In the genomic region with DNA sequence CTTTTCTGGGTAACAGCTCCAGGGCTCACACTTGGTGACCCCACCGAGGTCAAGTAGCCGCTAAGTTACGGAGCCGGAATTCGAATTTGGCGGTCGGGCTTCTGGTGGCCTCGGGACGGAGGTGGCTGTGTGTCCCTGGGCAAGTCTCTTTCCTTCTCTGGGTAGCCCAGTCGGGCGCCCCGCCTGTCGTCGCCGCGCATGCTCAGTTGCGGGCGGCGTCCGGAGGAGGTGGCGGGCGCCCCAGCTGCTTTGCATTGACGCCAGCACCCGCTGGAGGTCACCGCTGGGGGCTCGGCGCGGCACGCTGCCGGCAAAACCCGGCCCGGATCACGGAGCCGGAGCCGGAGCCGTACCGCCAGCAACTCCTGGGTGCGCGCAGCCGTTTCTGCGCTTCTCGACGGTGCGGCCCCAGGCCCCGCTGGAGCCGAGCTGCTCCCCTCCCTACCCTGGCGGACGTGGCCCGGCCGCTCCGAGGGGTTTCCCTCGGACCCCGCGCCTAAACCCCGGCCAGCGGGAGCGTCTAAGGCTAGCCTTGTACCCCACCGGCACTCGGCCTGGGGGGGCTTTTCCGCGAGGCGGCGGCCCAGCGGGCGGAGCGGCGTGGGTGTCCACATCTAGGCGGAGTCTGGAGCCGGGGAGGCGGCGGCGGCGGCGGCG, we compare ENCODE assay signal across 1 cellular context.
TF ChIP-seq lines count a peak whose summit lies in the region.

No MANE protein-coding gene starts in this region.

TF ChIP-seq in HepG2, 621 proteins besides CTCF, POLR2A, EP300 and RAD21 (continued from another document and continues in another):
- TF ChIP-seq, protein P1, sequence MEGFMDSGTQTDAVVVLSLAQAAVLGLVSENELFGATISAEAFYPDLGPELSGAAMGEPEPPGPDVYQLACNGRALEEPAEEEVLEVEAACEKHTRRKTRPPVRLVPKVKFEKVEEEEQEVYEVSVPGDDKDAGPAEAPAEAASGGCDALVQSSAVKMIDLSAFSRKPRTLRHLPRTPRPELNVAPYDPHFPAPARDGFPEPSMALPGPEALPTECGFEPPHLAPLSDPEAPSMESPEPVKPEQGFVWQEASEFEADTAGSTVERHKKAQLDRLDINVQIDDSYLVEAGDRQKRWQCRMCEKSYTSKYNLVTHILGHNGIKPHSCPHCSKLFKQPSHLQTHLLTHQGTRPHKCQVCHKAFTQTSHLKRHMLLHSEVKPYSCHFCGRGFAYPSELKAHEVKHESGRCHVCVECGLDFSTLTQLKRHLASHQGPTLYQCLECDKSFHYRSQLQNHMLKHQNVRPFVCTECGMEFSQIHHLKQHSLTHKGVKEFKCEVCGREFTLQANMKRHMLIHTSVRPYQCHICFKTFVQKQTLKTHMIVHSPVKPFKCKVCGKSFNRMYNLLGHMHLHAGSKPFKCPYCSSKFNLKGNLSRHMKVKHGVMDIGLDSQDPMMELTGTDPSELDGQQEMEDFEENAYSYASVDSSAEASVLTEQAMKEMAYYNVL (CRISPR knock-in tag; IDR thresholded peaks at IDR 0.05; ENCODE audit: borderline replicate concordance), result no peak
- TF ChIP-seq SRSF4 (IDR thresholded peaks at IDR 0.05; ENCODE audit: low read depth, low read length, poor library complexity, severe bottlenecking) (peak; percentile 90), ZNF160 (CRISPR knock-in tag; IDR thresholded peaks at IDR 0.05) (no peak; the same call in 1 of the 2 replicates), ZNF232 (CRISPR knock-in tag; IDR thresholded peaks at IDR 0.05; ENCODE audit: borderline replicate concordance) (no peak; the same call in 1 of the 2 replicates), MTA3 (CRISPR knock-in tag; IDR thresholded peaks at IDR 0.05) (0 out of 2 replicates have a peak, but pooled peaks have one; percentile 68), ATRX (CRISPR knock-in tag; IDR thresholded peaks at IDR 0.05; ENCODE audit: borderline replicate concordance) (no peak), SALL2 (CRISPR knock-in tag; IDR thresholded peaks at IDR 0.05) (no peak), MED1 (CRISPR knock-in tag; IDR thresholded peaks at IDR 0.05) (peak; percentile 68), THAP8 (CRISPR knock-in tag; IDR thresholded peaks at IDR 0.05; ENCODE audit: borderline replicate concordance) (0 out of 2 replicates have a peak, but pooled peaks have one; percentile 63), ZNF350 (CRISPR knock-in tag; IDR thresholded peaks at IDR 0.05; ENCODE audit: borderline replicate concordance, low read depth) (0 out of 2 replicates have a peak, but pooled peaks have one; percentile 36), NFE2L2 (IDR thresholded peaks at IDR 0.05; ENCODE audit: low read length) (no peak), ZNF773 (CRISPR knock-in tag; IDR thresholded peaks at IDR 0.05; ENCODE audit: borderline replicate concordance) (0 out of 2 replicates have a peak, but pooled peaks have one; percentile 5), ZNF503 (CRISPR knock-in tag; IDR thresholded peaks at IDR 0.05) (peak; percentile 57), ATF4 (CRISPR knock-in tag; IDR thresholded peaks at IDR 0.05) (peak in 1 of 2 experiments; percentile 66; a peak in 1 of 4 replicates), MAFK (conservative IDR thresholded peaks at IDR 0.05 in 1 of 2, IDR thresholded peaks at IDR 0.05 in 1 of 2; ENCODE audit: low read length in 2 of 2) (no peak), ZNF142 (CRISPR knock-in tag; IDR thresholded peaks at IDR 0.05) (peak; percentile 30), ZKSCAN8 (CRISPR knock-in tag; IDR thresholded peaks at IDR 0.05; ENCODE audit: borderline replicate concordance) (peak; percentile 68; the same call in 1 of the 2 replicates), MTF2 (CRISPR knock-in tag; IDR thresholded peaks at IDR 0.05; ENCODE audit: borderline replicate concordance) (0 out of 2 replicates have a peak, but pooled peaks have one; percentile 85), KAT7 (CRISPR knock-in tag; IDR thresholded peaks at IDR 0.05; ENCODE audit: borderline replicate concordance) (0 out of 2 replicates have a peak, but pooled peaks have one; percentile 22)
- TF ChIP-seq, protein P2, sequence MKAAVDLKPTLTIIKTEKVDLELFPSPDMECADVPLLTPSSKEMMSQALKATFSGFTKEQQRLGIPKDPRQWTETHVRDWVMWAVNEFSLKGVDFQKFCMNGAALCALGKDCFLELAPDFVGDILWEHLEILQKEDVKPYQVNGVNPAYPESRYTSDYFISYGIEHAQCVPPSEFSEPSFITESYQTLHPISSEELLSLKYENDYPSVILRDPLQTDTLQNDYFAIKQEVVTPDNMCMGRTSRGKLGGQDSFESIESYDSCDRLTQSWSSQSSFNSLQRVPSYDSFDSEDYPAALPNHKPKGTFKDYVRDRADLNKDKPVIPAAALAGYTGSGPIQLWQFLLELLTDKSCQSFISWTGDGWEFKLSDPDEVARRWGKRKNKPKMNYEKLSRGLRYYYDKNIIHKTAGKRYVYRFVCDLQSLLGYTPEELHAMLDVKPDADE (CRISPR knock-in tag; IDR thresholded peaks at IDR 0.05), result no peak
- TF ChIP-seq, protein P3, sequence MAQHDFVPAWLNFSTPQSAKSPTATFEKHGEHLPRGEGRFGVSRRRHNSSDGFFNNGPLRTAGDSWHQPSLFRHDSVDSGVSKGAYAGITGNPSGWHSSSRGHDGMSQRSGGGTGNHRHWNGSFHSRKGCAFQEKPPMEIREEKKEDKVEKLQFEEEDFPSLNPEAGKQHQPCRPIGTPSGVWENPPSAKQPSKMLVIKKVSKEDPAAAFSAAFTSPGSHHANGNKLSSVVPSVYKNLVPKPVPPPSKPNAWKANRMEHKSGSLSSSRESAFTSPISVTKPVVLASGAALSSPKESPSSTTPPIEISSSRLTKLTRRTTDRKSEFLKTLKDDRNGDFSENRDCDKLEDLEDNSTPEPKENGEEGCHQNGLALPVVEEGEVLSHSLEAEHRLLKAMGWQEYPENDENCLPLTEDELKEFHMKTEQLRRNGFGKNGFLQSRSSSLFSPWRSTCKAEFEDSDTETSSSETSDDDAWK (CRISPR knock-in tag; IDR thresholded peaks at IDR 0.05), result no peak
- TF ChIP-seq, protein P4, sequence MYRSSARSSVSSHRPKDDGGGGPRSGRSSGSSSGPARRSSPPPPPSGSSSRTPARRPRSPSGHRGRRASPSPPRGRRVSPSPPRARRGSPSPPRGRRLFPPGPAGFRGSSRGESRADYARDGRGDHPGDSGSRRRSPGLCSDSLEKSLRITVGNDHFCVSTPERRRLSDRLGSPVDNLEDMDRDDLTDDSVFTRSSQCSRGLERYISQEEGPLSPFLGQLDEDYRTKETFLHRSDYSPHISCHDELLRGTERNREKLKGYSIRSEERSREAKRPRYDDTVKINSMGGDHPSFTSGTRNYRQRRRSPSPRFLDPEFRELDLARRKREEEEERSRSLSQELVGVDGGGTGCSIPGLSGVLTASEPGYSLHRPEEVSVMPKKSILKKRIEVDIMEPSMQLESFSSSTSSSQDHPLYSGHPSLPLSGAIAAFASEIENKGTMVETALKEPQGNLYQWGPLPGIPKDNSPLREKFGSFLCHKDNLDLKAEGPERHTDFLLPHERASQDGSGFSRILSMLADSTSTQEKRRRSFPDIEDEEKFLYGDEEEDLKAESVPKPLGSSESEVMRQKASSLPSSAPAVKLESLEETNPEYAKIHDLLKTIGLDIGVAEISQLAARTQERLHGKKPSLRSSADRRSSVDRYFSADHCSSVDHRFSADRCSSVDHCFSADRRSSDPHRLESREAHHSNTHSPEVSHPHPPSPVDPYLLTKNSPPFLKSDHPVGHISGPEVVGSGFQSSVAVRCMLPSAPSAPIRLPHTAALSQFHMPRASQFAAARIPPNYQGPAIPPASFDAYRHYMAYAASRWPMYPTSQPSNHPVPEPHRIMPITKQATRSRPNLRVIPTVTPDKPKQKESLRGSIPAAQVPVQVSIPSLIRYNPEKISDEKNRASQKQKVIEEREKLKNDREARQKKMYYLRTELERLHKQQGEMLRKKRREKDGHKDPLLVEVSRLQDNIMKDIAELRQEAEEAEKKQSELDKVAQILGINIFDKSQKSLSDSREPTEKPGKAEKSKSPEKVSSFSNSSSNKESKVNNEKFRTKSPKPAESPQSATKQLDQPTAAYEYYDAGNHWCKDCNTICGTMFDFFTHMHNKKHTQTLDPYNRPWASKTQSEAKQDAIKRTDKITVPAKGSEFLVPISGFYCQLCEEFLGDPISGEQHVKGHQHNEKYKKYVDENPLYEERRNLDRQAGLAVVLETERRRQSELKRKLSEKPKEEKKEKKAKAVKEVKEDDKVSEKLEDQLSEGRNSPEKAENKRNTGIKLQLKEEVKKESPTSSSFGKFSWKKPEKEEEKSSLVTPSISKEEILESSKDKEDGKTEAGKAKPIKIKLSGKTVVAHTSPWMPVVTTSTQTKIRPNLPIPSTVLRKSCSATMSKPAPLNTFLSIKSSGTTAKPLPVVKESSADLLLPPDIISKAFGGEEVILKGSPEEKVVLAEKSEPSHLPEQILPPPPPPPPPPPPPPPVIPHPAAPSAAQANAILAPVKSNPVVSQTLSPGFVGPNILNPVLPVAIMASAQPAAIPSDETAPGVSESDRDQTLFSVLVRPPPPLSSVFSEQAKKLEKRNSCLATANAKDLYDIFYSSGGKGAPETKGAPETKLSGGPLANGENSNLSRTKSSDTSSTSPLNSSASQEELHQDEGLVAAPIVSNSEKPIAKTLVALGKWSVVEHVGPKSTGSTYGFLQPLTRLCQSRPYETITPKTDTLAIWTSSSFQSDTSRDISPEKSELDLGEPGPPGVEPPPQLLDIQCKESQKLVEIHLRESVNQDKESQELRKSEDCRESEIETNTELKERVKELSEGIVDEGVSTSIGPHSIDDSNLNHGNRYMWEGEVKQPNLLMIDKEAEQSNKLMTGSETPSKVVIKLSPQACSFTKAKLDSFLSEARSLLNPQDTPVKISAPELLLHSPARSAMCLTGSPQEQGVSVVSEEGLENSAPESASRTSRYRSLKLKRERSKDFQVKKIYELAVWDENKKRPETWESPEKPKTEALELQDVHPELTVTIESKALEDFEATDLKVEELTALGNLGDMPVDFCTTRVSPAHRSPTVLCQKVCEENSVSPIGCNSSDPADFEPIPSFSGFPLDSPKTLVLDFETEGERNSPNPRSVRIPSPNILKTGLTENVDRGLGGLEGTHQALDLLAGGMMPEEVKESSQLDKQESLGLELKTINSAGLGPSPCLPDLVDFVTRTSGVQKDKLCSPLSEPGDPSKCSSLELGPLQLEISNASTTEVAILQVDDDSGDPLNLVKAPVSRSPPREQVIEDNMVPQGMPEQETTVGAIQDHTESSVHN (CRISPR knock-in tag; IDR thresholded peaks at IDR 0.05), result no peak
